In genomic region chr4:42615131-42615776, GRCh38 we compare ENCODE assay signal across 18 cellular contexts.
"Had no signal": no experiment of that assay in that cellular context is flagged by ENCODE, and none has a peak within 500 bp of the region (broad histone marks: within the 10 kb centered on the region; RNA-seq: fewer than 3 reads in every experiment).

No MANE protein-coding gene starts in this region.

- H3K4me1 ChIP-seq: esophagus squamous epithelium, lower lobe of right lung, pancreas, sigmoid colon, tibial artery, uterus had no signal

- H3K27me3 ChIP-seq: esophagus squamous epithelium, pancreas, sigmoid colon, tibial artery, upper lobe of left lung, uterus had no signal

- DNase-seq: esophagus squamous epithelium; foreskin fibroblast; hypothalamus; kidney glomerular epithelial cell; lower lobe of right lung; mesenchymal stem cell; midbrain; naive B cell; occipital lobe; pancreas; sigmoid colon; small intestine; stimulated activated CD4-positive, alpha-beta T cell treated with anti-CD3 and anti-CD28 coated beads, Interleukin-12 subunit alpha, Interleukin-12 subunit beta, amount 100 ng/mL, for 4 hours; stimulated activated naive CD4-positive, alpha-beta T cell treated with Interleukin-2 at 50 U/mL for 16 hours; tibial artery; upper lobe of left lung; uterus had no signal

- H3K9me3 ChIP-seq: esophagus squamous epithelium, lower lobe of right lung, pancreas, sigmoid colon, tibial artery, upper lobe of left lung, uterus had no signal

- H3K4me3 ChIP-seq: esophagus squamous epithelium, lower lobe of right lung, pancreas, sigmoid colon, tibial artery, upper lobe of left lung, uterus had no signal

- H3K27ac ChIP-seq: esophagus squamous epithelium, lower lobe of right lung, pancreas, sigmoid colon, tibial artery, upper lobe of left lung, uterus had no signal

- ATAC-seq: left lobe of liver, lower lobe of right lung, pancreas had no signal

- H3K36me3 ChIP-seq: esophagus squamous epithelium, sigmoid colon, uterus had no signal
